Comparison of ENCODE assay signal across 17 cellular contexts in genomic region chr14:34161351-34162169, GRCh38.
"Had no signal": no experiment of that assay in that cellular context is flagged by ENCODE, and none has a peak within 500 bp of the region (broad histone marks: within the 10 kb centered on the region; RNA-seq: fewer than 3 reads in every experiment).

No MANE protein-coding gene starts in this region.

- H3K27me3 ChIP-seq: cardiac muscle cell, gastrocnemius medialis, heart right ventricle, sigmoid colon, testis had no signal

- H3K27ac ChIP-seq: cardiac muscle cell, gastrocnemius medialis, heart right ventricle, left ventricle myocardium inferior, psoas muscle, sigmoid colon, testis had no signal

- DNase-seq: activated B cell treated with CpG ODN at 0.5 μM for 24 hours; activated CD4-positive, alpha-beta T cell treated with anti-CD3 and anti-CD28 coated beads, Interleukin-2, amount 10 ng/mL, durations not matched to agents 7 days and 5 days; activated T-cell treated with anti-CD3 and anti-CD28 coated beads for 4 hours; aorta; gastrocnemius medialis; heart right ventricle; islet precursor cell; left ventricle myocardium inferior; mesendoderm; nephron progenitor cell; psoas muscle; sigmoid colon; stimulated activated CD4-positive, alpha-beta T cell treated with anti-CD3 and anti-CD28 coated beads, Interleukin-2, amount 100 ng/mL, for 24 hours; stimulated activated naive CD4-positive, alpha-beta T cell treated with Interleukin-2 at 50 U/mL for 16 hours; testis had no signal

- ATAC-seq: gastrocnemius medialis, heart right ventricle, psoas muscle had no signal

- H3K4me1 ChIP-seq: gastrocnemius medialis, left ventricle myocardium inferior, psoas muscle, testis had no signal

- H3K36me3 ChIP-seq: cardiac muscle cell, gastrocnemius medialis, heart right ventricle, left ventricle myocardium inferior, sigmoid colon had no signal

- H3K9me3 ChIP-seq: gastrocnemius medialis, heart right ventricle, left ventricle myocardium inferior, psoas muscle, sigmoid colon, testis had no signal

- H3K4me3 ChIP-seq: cardiac muscle cell, gastrocnemius medialis, heart right ventricle, left ventricle myocardium inferior, psoas muscle, sigmoid colon, testis had no signal

- FAIRE-seq: colon had no signal
